ENCODE assay signal across 8 cellular contexts in the genomic region with DNA sequence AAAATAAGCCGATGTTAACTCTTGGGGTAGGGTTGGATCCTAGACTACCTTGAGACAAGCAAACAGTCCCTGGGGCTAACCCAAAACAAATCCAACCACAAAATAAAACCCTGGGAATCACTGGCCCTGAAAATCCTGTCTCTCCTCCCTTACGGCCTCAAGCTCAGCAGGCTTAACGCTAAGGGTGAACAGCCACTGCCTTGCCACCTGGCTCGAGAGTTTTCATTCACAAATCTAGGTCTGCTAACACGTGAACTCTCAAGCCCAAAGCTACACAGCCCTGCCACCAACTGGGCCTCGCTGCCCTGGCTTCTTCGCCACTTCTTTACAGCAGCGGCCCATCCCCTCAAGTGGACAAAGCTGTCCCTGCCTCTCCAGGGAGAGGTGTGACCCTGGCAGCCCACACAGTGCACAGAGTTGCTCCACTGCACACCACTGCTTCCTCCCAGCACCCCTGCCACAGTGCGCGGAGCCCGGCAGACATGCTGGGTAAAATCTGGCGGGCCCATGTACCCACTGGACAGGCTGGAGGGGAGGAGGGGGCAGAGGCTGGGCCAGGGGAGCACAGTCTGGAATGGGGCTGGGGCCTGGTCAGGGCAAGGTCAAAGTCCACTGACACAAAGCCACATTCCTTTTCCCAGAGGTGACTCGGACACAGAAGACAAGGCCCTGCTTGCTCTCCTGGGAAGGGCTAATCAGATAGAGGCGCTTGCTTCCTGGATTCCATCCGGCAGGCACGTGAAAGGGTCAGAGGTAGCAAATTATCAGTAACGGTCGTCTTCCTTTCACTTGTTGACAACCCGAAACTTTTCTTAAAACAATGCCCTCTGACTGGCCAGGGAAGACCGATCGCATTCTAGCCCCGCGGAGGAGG. TPM values are rescaled to one million over a fixed set of nuclear protein-coding genes. Genes with fewer than 3 reads are reported as not detected.
DNase-seq lines count a peak whose midpoint lies in the region; ATAC-seq, FAIRE-seq and TF ChIP-seq lines count a peak whose summit lies in the region.

No MANE protein-coding gene starts in this region.

- H3K4me1 ChIP-seq in RWPE2 (ENCODE audit: insufficient read depth, poor library complexity, severe bottlenecking) (peaks cover 20% of the 10 kb centered on the region), esophagus (ENCODE audit: control insufficient read depth in 2 of 2, insufficient read depth in 2 of 2, low read length in 1 of 2) (peaks cover 5 to 16% of the 10 kb centered on the region in 2 donors), pancreas (peaks cover 7 to 10% (median 10%) of the 10 kb centered on the region in 3 donors)

- TF ChIP-seq CTCF in RWPE2 (IDR thresholded peaks at IDR 0.05; ENCODE audit: poor library complexity, severe bottlenecking) (no peak), pancreas (IDR thresholded peaks at IDR 0.05) (no peak)

- H3K27ac ChIP-seq in RWPE2 (ENCODE audit: poor library complexity, severe bottlenecking), result peak overlapping the region; percentile 58
- peak overlapping the region; percentile 51 to 65 for H3K27ac ChIP-seq in esophagus (ENCODE audit: low read depth in 2 of 2, low read length in 1 of 2)
- H3K27ac ChIP-seq in pancreas, result peak overlapping the region in 3 of 4 donors; percentile 28 to 55 (median 30)

- H3K27me3 ChIP-seq in RWPE2 (ENCODE audit: insufficient read depth, poor library complexity, severe bottlenecking) (no peaks in the 10 kb centered on the region), esophagus (ENCODE audit: control insufficient read depth in 1 of 2, insufficient read depth in 2 of 2, low read length in 2 of 2) (no peaks in the 10 kb centered on the region), pancreas (no peaks in the 10 kb centered on the region)

- DNase-seq in NCI-H2227 (lab: John Stamatoyannopoulos, UW; ENCODE audit: unreplicated experiment) (peak; percentile 16), NCI-H2227 treated with DMSO at 0.1 percent for 48 hours (lab: John Stamatoyannopoulos, UW) (no peak), RWPE2 (ENCODE audit: low spot score) (no peak), pancreas (peak in 1 of 6 donors; percentile 79), epidermal melanocyte (ENCODE audit: insufficient read length, low spot score) (no peak), NCI-H187 (lab: John Stamatoyannopoulos, UW) (no peak)

- ATAC-seq in RWPE2 (ENCODE audit: low read depth) (no peak), pancreas (peak in 3 of 4 donors; percentile 3 to 8 (median 4)), GM21737 (IDR thresholded peaks at IDR 0.05; ENCODE audit: unreplicated experiment) (no peak)

- H3K9me3 ChIP-seq in RWPE2 (ENCODE audit: severe bottlenecking), result no peaks in the 10 kb centered on the region
- H3K9me3 ChIP-seq in esophagus (ENCODE audit: control insufficient read depth in 2 of 2, insufficient read depth in 1 of 2, low read depth in 1 of 2, low read length in 1 of 2), result no peaks in the 10 kb centered on the region
- no peaks in the 10 kb centered on the region for H3K9me3 ChIP-seq in pancreas

- H3K36me3 ChIP-seq in RWPE2 (ENCODE audit: low read depth), result peaks cover 69% of the 10 kb centered on the region
- peaks cover 3 to 67% of the 10 kb centered on the region in 2 donors for H3K36me3 ChIP-seq in esophagus (ENCODE audit: control insufficient read depth in 2 of 2, insufficient read depth in 2 of 2, low read length in 1 of 2)
- peaks cover 0 to 17% (median 15%) of the 10 kb centered on the region in 3 donors for H3K36me3 ChIP-seq in pancreas

- H3K4me3 ChIP-seq in RWPE2 (ENCODE audit: severe bottlenecking) (peak overlapping the region; percentile 99), esophagus (ENCODE audit: low read depth in 1 of 2, low read length in 2 of 2) (peak overlapping the region; percentile 70 to 72), pancreas (peak overlapping the region; percentile 69 to 92 (median 76))

- WGBS in esophagus, 2 donors, result 34 to 39% methylated on average over 23 of the region's 23 CpGs
- 26 to 29% methylated on average over 23 of the region's 23 CpGs for WGBS in pancreas, 2 donors

- FAIRE-seq in pancreas (lab: Jason Lieb, UNC), result no peak

- intact Hi-C loops in pancreas (cut with DNase I), result no loop called here

RNA-seq across cellular contexts. Expression of gene PCYT2, which starts 1.0 kb away (rescaled TPM):
- 10 to 100 TPM; 23.1 to 46.5 TPM for polyA plus RNA-seq in esophagus
- total RNA-seq in pancreas, result 10 to 100 TPM in 5 of 6 donors, 1 to 10 TPM in 1; 9.0 to 20.7 (median 15.0) TPM
- polyA plus RNA-seq in pancreas, result 10 to 100 TPM; 22.3 to 35.3 TPM

RNA-seq across cellular contexts. Expression of gene SIRT7, which starts 7.8 kb away (rescaled TPM):
- 10 to 100 TPM; 64.9 to 84.0 TPM for polyA plus RNA-seq in esophagus
- 10 to 100 TPM in 5 of 6 donors, 1 to 10 TPM in 1; 9.6 to 18.1 (median 12.0) TPM for total RNA-seq in pancreas
- 10 to 100 TPM; 33.8 to 40.2 TPM for polyA plus RNA-seq in pancreas

RNA-seq across cellular contexts. Expression of gene NPB, which starts 8.2 kb away (rescaled TPM):
- under 1 TPM; 0.33 to 0.49 TPM for polyA plus RNA-seq in esophagus
- total RNA-seq in pancreas, result under 1 TPM in 4 of 6 donors, not detected in 2; 0.19 to 0.62 (median 0.34) TPM
- under 1 TPM; 0.34 to 0.45 TPM for polyA plus RNA-seq in pancreas

RNA-seq across cellular contexts. Expression of gene MAFG, which starts 17.3 kb away (rescaled TPM):
- polyA plus RNA-seq in esophagus (10 to 100 TPM; 10.3 to 11.9 TPM), pancreas (1 to 10 TPM; 6.9 to 8.2 TPM)
- total RNA-seq in pancreas, result 10 to 100 TPM in 1 of 6 donors, 1 to 10 TPM in 5; 6.4 to 11.1 (median 8.0) TPM

RNA-seq across cellular contexts. Expression of gene ANAPC11, which starts 18.7 kb away (rescaled TPM):
- 100 to 1,000 TPM; 127 to 187 TPM for polyA plus RNA-seq in esophagus
- 10 to 100 TPM; 33.3 to 45.5 (median 42.5) TPM for total RNA-seq in pancreas
- 100 to 1,000 TPM in 1 of 2 donors, 10 to 100 TPM in 1; 95.1 to 112 TPM for polyA plus RNA-seq in pancreas

Comparison
In these comparisons a context has a peak if more than half of its experiments do, and no peak if none do; other contexts are left out.
1. ATAC-seq: peak in pancreas (3 of 4); none in RWPE2 (single experiment) and GM21737 (single experiment).
2. Peak in every context shown above with its lines, with median percentiles within 50 percentile points of each other: H3K27ac ChIP-seq and H3K4me3 ChIP-seq.